14 cellular contexts compared by ENCODE assay signal in genomic region chr1:157781048-157781447, GRCh38. TPM values are rescaled to one million over a fixed set of nuclear protein-coding genes. Genes with fewer than 3 reads are reported as not detected.
DNase-seq lines count a peak whose midpoint lies in the region; ATAC-seq, FAIRE-seq and TF ChIP-seq lines count a peak whose summit lies in the region.
"Had no signal": no experiment of that assay in that cellular context is flagged by ENCODE, and none has a peak within 500 bp of the region (broad histone marks: within the 10 kb centered on the region; RNA-seq: fewer than 3 reads in every experiment).

No MANE protein-coding gene starts in this region.

- H3K9ac ChIP-seq in OCI-LY1 (ENCODE audit: low read length) (no peak overlapping the region; the same call in 1 of the 2 replicates), GM23248 (no peak overlapping the region)
- H3K9ac ChIP-seq: BLaER1 treated with 17β-estradiol and CSF1 and Interleukin-3, amounts not matched to agents 10 nM and 100 nM had no signal

- H3K9me3 ChIP-seq in OCI-LY1 (ENCODE audit: low read length): no peaks in the 10 kb centered on the region
- H3K9me3 ChIP-seq in GM23248 (ENCODE audit: low read depth): no peaks in the 10 kb centered on the region
- H3K9me3 ChIP-seq: ascending aorta; BLaER1 treated with 17β-estradiol and CSF1 and Interleukin-3, amounts not matched to agents 10 nM and 100 nM had no signal

- H3K27ac Mint-ChIP-seq in activated CD4-positive, alpha-beta memory T cell treated with anti-CD3 and anti-CD28 coated beads, Interleukin-2, amount 10 ng/mL, durations not matched to agents 7 days and 5 days: no peak overlapping the region

- in situ Hi-C loops in GM13977 (cut with MboI; ENCODE audit: low pct_unique_long_range_greater_than_20kb, low sequenced_read_pairs, unreplicated experiment): no loop called here
- in situ Hi-C loops in GM23248 (cut with MboI): no loop called here

- H3K4me1 Mint-ChIP-seq in activated CD4-positive, alpha-beta memory T cell treated with anti-CD3 and anti-CD28 coated beads, Interleukin-2, amount 10 ng/mL, durations not matched to agents 7 days and 5 days: peaks cover 2% of the 10 kb centered on the region

- H4K20me1 ChIP-seq in OCI-LY1 (ENCODE audit: insufficient read depth, low read length) (no peaks in the 10 kb centered on the region), GM23248 (ENCODE audit: insufficient read depth) (no peaks in the 10 kb centered on the region)
- H4K20me1 ChIP-seq: BLaER1 treated with 17β-estradiol and CSF1 and Interleukin-3, amounts not matched to agents 10 nM and 100 nM had no signal

- TF ChIP-seq CTCF in OCI-LY1 (IDR thresholded peaks at IDR 0.05; ENCODE audit: low read length) (no peak), GM13977 (IDR thresholded peaks at IDR 0.05; ENCODE audit: extremely low read depth, insufficient read depth, missing control alignments) (no peak)

- H3K9me3 Mint-ChIP-seq in activated CD4-positive, alpha-beta memory T cell treated with anti-CD3 and anti-CD28 coated beads, Interleukin-2, amount 10 ng/mL, durations not matched to agents 7 days and 5 days: no peaks in the 10 kb centered on the region

- H3K27me3 ChIP-seq in OCI-LY1 (ENCODE audit: insufficient read depth, low read length) (no peaks in the 10 kb centered on the region), GM23248 (replicated peaks; ENCODE audit: insufficient read depth) (no peaks in the 10 kb centered on the region)
- H3K27me3 ChIP-seq: ascending aorta had no signal

- H3K4me1 ChIP-seq in OCI-LY1 (ENCODE audit: insufficient read depth, low read length, severe bottlenecking) (peaks cover 96% of the 10 kb centered on the region), GM23248 (ENCODE audit: insufficient read depth) (no peaks in the 10 kb centered on the region)
- H3K4me1 ChIP-seq: ascending aorta had no signal

- 0% methylated on average over 2 of the region's 2 CpGs for WGBS in GM23248 (ENCODE audit: low coverage in 1 of 2, low lambda C conversion rate in 2 of 2, missing lambda C conversion rate in 2 of 2), 2 experiments

- H3K4me2 ChIP-seq in OCI-LY1 (ENCODE audit: low read length): no peak overlapping the region; the same call in 1 of the 2 replicates
- no peak overlapping the region for H3K4me2 ChIP-seq in GM23248 (ENCODE audit: unreplicated experiment)

- H3K27ac ChIP-seq in OCI-LY1 (ENCODE audit: low read depth, low read length, poor library complexity, severe bottlenecking) (peak overlapping the region; percentile 93), GM23248 (no peak overlapping the region)
- H3K27ac ChIP-seq: ascending aorta; BLaER1 treated with 17β-estradiol and CSF1 and Interleukin-3, amounts not matched to agents 10 nM and 100 nM had no signal

- H3F3A ChIP-seq in OCI-LY1 (ENCODE audit: insufficient read depth, low read length): no peaks in the 10 kb centered on the region
- H3F3A ChIP-seq in GM23248 (ENCODE audit: insufficient read depth): no peaks in the 10 kb centered on the region

- H3K27me3 Mint-ChIP-seq in activated CD4-positive, alpha-beta memory T cell treated with anti-CD3 and anti-CD28 coated beads, Interleukin-2, amount 10 ng/mL, durations not matched to agents 7 days and 5 days: no peaks in the 10 kb centered on the region

- TF ChIP-seq POLR2A in GM12892 (IDR thresholded peaks at IDR 0.05; ENCODE audit: low read depth, low read length): no peak

- no peak overlapping the region for H3K4me3 ChIP-seq in OCI-LY1 (ENCODE audit: low read depth, low read length, poor library complexity, severe bottlenecking)
- no peak overlapping the region for H3K4me3 ChIP-seq in GM23248
- H3K4me3 ChIP-seq: ascending aorta; BLaER1 treated with 17β-estradiol and CSF1 and Interleukin-3, amounts not matched to agents 10 nM and 100 nM had no signal

- CTCF ChIA-PET in activated CD4-positive, alpha-beta memory T cell treated with anti-CD3 and anti-CD28 coated beads, Interleukin-2, amount 10 ng/mL, durations not matched to agents 7 days and 5 days (lab: Charles Lee): no interaction called here

- POLR2A ChIA-PET in activated CD4-positive, alpha-beta memory T cell treated with anti-CD3 and anti-CD28 coated beads, Interleukin-2, amount 10 ng/mL, durations not matched to agents 7 days and 5 days (lab: Charles Lee): no interaction called here

- no peaks in the 10 kb centered on the region for H3K36me3 Mint-ChIP-seq in activated CD4-positive, alpha-beta memory T cell treated with anti-CD3 and anti-CD28 coated beads, Interleukin-2, amount 10 ng/mL, durations not matched to agents 7 days and 5 days (ENCODE audit: low read depth)

- H3K79me2 ChIP-seq in OCI-LY1 (ENCODE audit: insufficient read depth, low read length) (no peaks in the 10 kb centered on the region), GM23248 (ENCODE audit: insufficient read depth) (no peaks in the 10 kb centered on the region)

- DNase-seq in GM12892 (ENCODE audit: insufficient read length) (no peak), GM13977 (ENCODE audit: low spot score) (no peak), GM23248 (no peak)
- no peak for DNase-seq in activated CD4-positive, alpha-beta memory T cell treated with anti-CD3 and anti-CD28 coated beads, Interleukin-2, amount 10 ng/mL, durations not matched to agents 7 days and 5 days
- no peak for DNase-seq in stimulated activated CD8-positive, alpha-beta memory T cell treated with anti-CD3 and anti-CD28 coated beads, Interleukin-4, amount 100 ng/mL, for 48 hours
- DNase-seq: activated CD8-positive, alpha-beta memory T cell treated with anti-CD3 and anti-CD28 coated beads, Interleukin-2, amount 50 U/mL, for 4 hours; NCI-H82 had no signal

- H3K36me3 ChIP-seq in OCI-LY1 (ENCODE audit: insufficient read depth, low read length) (no peaks in the 10 kb centered on the region), GM23248 (ENCODE audit: low read depth) (no peaks in the 10 kb centered on the region)
- H3K36me3 ChIP-seq: ascending aorta; BLaER1 treated with 17β-estradiol and CSF1 and Interleukin-3, amounts not matched to agents 10 nM and 100 nM had no signal

- H3K9me2 ChIP-seq in OCI-LY1 (ENCODE audit: low read depth, low read length) (no peaks in the 10 kb centered on the region), GM23248 (ENCODE audit: insufficient read depth) (no peaks in the 10 kb centered on the region)

- no peak overlapping the region for H3K4me3 Mint-ChIP-seq in activated CD4-positive, alpha-beta memory T cell treated with anti-CD3 and anti-CD28 coated beads, Interleukin-2, amount 10 ng/mL, durations not matched to agents 7 days and 5 days

- no peak overlapping the region for H2AFZ ChIP-seq in OCI-LY1 (ENCODE audit: low read length)
- no peak overlapping the region for H2AFZ ChIP-seq in GM23248

- FAIRE-seq in GM12892 (lab: Jason Lieb, UNC): peak; percentile 95
- FAIRE-seq: GM12891 had no signal

- peak; percentile 54 for ATAC-seq in GM19463 (IDR thresholded peaks at IDR 0.05; ENCODE audit: unreplicated experiment)
- peak; percentile 42 for ATAC-seq in HG03060 (IDR thresholded peaks at IDR 0.05; ENCODE audit: low read depth, unreplicated experiment)

RNA-seq across cellular contexts. Expression of gene FCRL2, which starts 4.1 kb away (rescaled TPM):
- 0.21 TPM for polyA plus RNA-seq in GM12892 (2012; ENCODE audit: missing spikeins)
- not detected for total RNA-seq in activated CD4-positive, alpha-beta memory T cell treated with anti-CD3 and anti-CD28 coated beads, Interleukin-2, amount 10 ng/mL, durations not matched to agents 7 days and 5 days
- not detected in 2 replicates for total RNA-seq in GM23248 (2014; rRNA removed; shearing (Covaris generic))
- polyA plus RNA-seq in GM23248 (2016; fragmentation: Nextera tagmentation; extraction: Ambion mirVana): not detected in 2 replicates
- total RNA-seq: ascending aorta; T-helper 1 cell treated with Interleukin-12 subunit alpha and Interleukin-12 subunit beta and Interleukin-4 antibody, amounts not matched to agents 30 ng/mL and 1 ng/mL, for 36 hours had no signal

RNA-seq across cellular contexts. Expression of gene FCRL1, which starts 38.9 kb away (rescaled TPM):
- polyA plus RNA-seq in GM12892 (2012; ENCODE audit: missing spikeins): 0.23 TPM
- total RNA-seq in activated CD4-positive, alpha-beta memory T cell treated with anti-CD3 and anti-CD28 coated beads, Interleukin-2, amount 10 ng/mL, durations not matched to agents 7 days and 5 days: not detected
- not detected in 2 replicates for total RNA-seq in GM23248 (2014; rRNA removed; shearing (Covaris generic))
- polyA plus RNA-seq in GM23248 (2016; fragmentation: Nextera tagmentation; extraction: Ambion mirVana): not detected in 2 replicates
- total RNA-seq: ascending aorta; T-helper 1 cell treated with Interleukin-12 subunit alpha and Interleukin-12 subunit beta and Interleukin-4 antibody, amounts not matched to agents 30 ng/mL and 1 ng/mL, for 36 hours had no signal
